23 cellular contexts compared by ENCODE assay signal in genomic region chr5:95163079-95163478, GRCh38.
DNase-seq lines count a peak whose midpoint lies in the region; ATAC-seq and TF ChIP-seq lines count a peak whose summit lies in the region.
"Had no signal": no experiment of that assay in that cellular context is flagged by ENCODE, and none has a peak within 500 bp of the region (broad histone marks: within the 10 kb centered on the region; RNA-seq: fewer than 3 reads in every experiment).

No MANE protein-coding gene starts in this region.

- ATAC-seq in activated naive CD4-positive, alpha-beta T cell treated with anti-CD3 and anti-CD28 coated beads, Interleukin-2, amount 50 U/mL, for 72 hours = no peak
- ATAC-seq in HG03196 (IDR thresholded peaks at IDR 0.05; ENCODE audit: unreplicated experiment) = no peak
- ATAC-seq: GM23338; naive thymus-derived CD4-positive, alpha-beta T cell; T-cell had no signal

- DNase-seq in NCI-H2107 treated with DMSO at 0.1 percent for 48 hours (lab: John Stamatoyannopoulos, UW; ENCODE audit: unreplicated experiment) = peak; percentile 43
- DNase-seq in NCI-H2107 (lab: John Stamatoyannopoulos, UW) = no peak
- peak; percentile 65 for DNase-seq in NCI-H1092 treated with DMSO at 0.1 percent for 48 hours (lab: John Stamatoyannopoulos, UW)
- peak; percentile 23 for DNase-seq in NCI-H446 treated with DMSO at 0.1 percent for 48 hours (lab: John Stamatoyannopoulos, UW)
- no peak for DNase-seq in neural progenitor cell (ENCODE audit: low spot score)
- no peak for DNase-seq in GM20000 (ENCODE audit: low spot score)
- no peak for DNase-seq in activated naive CD4-positive, alpha-beta T cell treated with anti-CD3 and anti-CD28 coated beads, Interleukin-2, amount 50 U/mL, for 72 hours (ENCODE audit: low spot score in 2 of 2)
- DNase-seq: activated CD4-positive, alpha-beta T cell treated with anti-CD3 and anti-CD28 coated beads for 48 hours; EL; head of caudate nucleus; mesendoderm; naive thymus-derived CD4-positive, alpha-beta T cell; Peyer's patch; T-cell; thyroid gland had no signal

- H3K9me3 ChIP-seq in neural progenitor cell (ENCODE audit: low read depth) = no peaks in the 10 kb centered on the region
- H3K9me3 ChIP-seq: Peyer's patch, right atrium auricular region, thyroid gland had no signal

- no peaks in the 10 kb centered on the region for H3K79me2 ChIP-seq in neural progenitor cell (ENCODE audit: low read depth)

- H3K9ac ChIP-seq in neural progenitor cell = no peak overlapping the region

- H3K27ac Mint-ChIP-seq in neural progenitor cell = peak overlapping the region; percentile 51
- H3K27ac Mint-ChIP-seq in activated naive CD4-positive, alpha-beta T cell treated with anti-CD3 and anti-CD28 coated beads, Interleukin-2, amount 50 U/mL, for 72 hours = no peak overlapping the region
- H3K27ac Mint-ChIP-seq: activated naive CD4-positive, alpha-beta T cell treated with anti-CD3 and anti-CD28 coated beads, Interleukin-2, amount 50 U/mL, for 24 hours; activated T-helper 1 cell treated with anti-CD3 and anti-CD28 coated beads, Interleukin-12 subunit alpha, Interleukin-12 subunit beta, Interleukin-2, Interleukin-4 antibody, amounts not matched to agents 30 ng/mL and 10 ng/mL and 1 ng/mL, durations not matched to agents 14 hours and 24 hours and 36 hours; B cell; GM23338; naive thymus-derived CD4-positive, alpha-beta T cell; T-cell had no signal

- H3K36me3 Mint-ChIP-seq in neural progenitor cell = no peaks in the 10 kb centered on the region
- H3K36me3 Mint-ChIP-seq in activated naive CD4-positive, alpha-beta T cell treated with anti-CD3 and anti-CD28 coated beads, Interleukin-2, amount 50 U/mL, for 72 hours = no peaks in the 10 kb centered on the region
- H3K36me3 Mint-ChIP-seq: activated naive CD4-positive, alpha-beta T cell treated with anti-CD3 and anti-CD28 coated beads, Interleukin-2, amount 50 U/mL, for 24 hours; naive thymus-derived CD4-positive, alpha-beta T cell; T-cell had no signal

- H3K27me3 ChIP-seq in neural progenitor cell = no peaks in the 10 kb centered on the region
- H3K27me3 ChIP-seq: Peyer's patch, right atrium auricular region, thyroid gland had no signal

- no peak overlapping the region for H3K4me2 ChIP-seq in neural progenitor cell
- H3K4me2 ChIP-seq: GM23338 had no signal

- no peak overlapping the region for H3K4me3 Mint-ChIP-seq in neural progenitor cell
- H3K4me3 Mint-ChIP-seq: activated naive CD4-positive, alpha-beta T cell treated with anti-CD3 and anti-CD28 coated beads, Interleukin-2, amount 50 U/mL, for 24 hours; activated T-helper 1 cell treated with anti-CD3 and anti-CD28 coated beads, Interleukin-12 subunit alpha, Interleukin-12 subunit beta, Interleukin-2, Interleukin-4 antibody, amounts not matched to agents 30 ng/mL and 10 ng/mL and 1 ng/mL, durations not matched to agents 14 hours and 24 hours and 36 hours; central memory CD8-positive, alpha-beta T cell; GM23338; naive thymus-derived CD4-positive, alpha-beta T cell; stimulated activated naive CD8-positive, alpha-beta T cell treated with anti-CD3 and anti-CD28 coated beads, Interleukin-15, Interleukin-2, amounts not matched to agents 100 ng/mL and 50 ng/mL, for 24 hours; T-cell had no signal

- TF ChIP-seq CTCF in neural progenitor cell (IDR thresholded peaks at IDR 0.05) (no peak), GM20000 (IDR thresholded peaks at IDR 0.05; ENCODE audit: extremely low read depth, missing control alignments) (no peak)

- no peak overlapping the region for H2AFZ ChIP-seq in neural progenitor cell (replicated peaks)
- H2AFZ ChIP-seq: GM23338 had no signal

- no peaks in the 10 kb centered on the region for H3K27me3 Mint-ChIP-seq in neural progenitor cell (ENCODE audit: insufficient read depth, low read depth)
- H3K27me3 Mint-ChIP-seq: B cell; central memory CD8-positive, alpha-beta T cell; stimulated activated naive CD8-positive, alpha-beta T cell treated with anti-CD3 and anti-CD28 coated beads, Interleukin-15, Interleukin-2, amounts not matched to agents 100 ng/mL and 50 ng/mL, for 24 hours; T-cell had no signal

- H3K9me3 Mint-ChIP-seq in neural progenitor cell = peaks cover 6% of the 10 kb centered on the region
- no peaks in the 10 kb centered on the region for H3K9me3 Mint-ChIP-seq in activated naive CD4-positive, alpha-beta T cell treated with anti-CD3 and anti-CD28 coated beads, Interleukin-2, amount 50 U/mL, for 72 hours
- H3K9me3 Mint-ChIP-seq: activated naive CD4-positive, alpha-beta T cell treated with anti-CD3 and anti-CD28 coated beads, Interleukin-2, amount 50 U/mL, for 24 hours; activated T-helper 1 cell treated with anti-CD3 and anti-CD28 coated beads, Interleukin-12 subunit alpha, Interleukin-12 subunit beta, Interleukin-2, Interleukin-4 antibody, amounts not matched to agents 30 ng/mL and 10 ng/mL and 1 ng/mL, durations not matched to agents 14 hours and 24 hours and 36 hours; stimulated activated naive CD8-positive, alpha-beta T cell treated with anti-CD3 and anti-CD28 coated beads, Interleukin-15, Interleukin-2, amounts not matched to agents 100 ng/mL and 50 ng/mL, for 24 hours; T-cell had no signal

- no peak overlapping the region for H3K27ac ChIP-seq in neural progenitor cell
- H3K27ac ChIP-seq: Peyer's patch, right atrium auricular region, thyroid gland had no signal

- peaks cover 13% of the 10 kb centered on the region for H3K4me1 Mint-ChIP-seq in neural progenitor cell
- H3K4me1 Mint-ChIP-seq: activated naive CD4-positive, alpha-beta T cell treated with anti-CD3 and anti-CD28 coated beads, Interleukin-2, amount 50 U/mL, for 24 hours; central memory CD8-positive, alpha-beta T cell had no signal

- H3K4me3 ChIP-seq in neural progenitor cell = no peak overlapping the region
- H3K4me3 ChIP-seq: GM23338, Peyer's patch, right atrium auricular region, thyroid gland had no signal

- H3K36me3 ChIP-seq in neural progenitor cell = no peaks in the 10 kb centered on the region
- H3K36me3 ChIP-seq: Peyer's patch, right atrium auricular region, thyroid gland had no signal

- no peaks in the 10 kb centered on the region for H3K4me1 ChIP-seq in neural progenitor cell
- H3K4me1 ChIP-seq: Peyer's patch, right atrium auricular region, thyroid gland had no signal

- no peaks in the 10 kb centered on the region for H3F3A ChIP-seq in neural progenitor cell (ENCODE audit: low read depth)

- H4K20me1 ChIP-seq in neural progenitor cell (ENCODE audit: low read depth) = no peaks in the 10 kb centered on the region

Comparison
In these comparisons a context has a peak if more than half of its experiments do, and no peak if none do; other contexts are left out.
1. DNase-seq: peak in NCI-H2107 treated with DMSO at 0.1 percent for 48 hours (single experiment), NCI-H1092 treated with DMSO at 0.1 percent for 48 hours (single experiment) and NCI-H446 treated with DMSO at 0.1 percent for 48 hours (single experiment); none in NCI-H2107 (single experiment), neural progenitor cell (single experiment), GM20000 (single experiment) and activated naive CD4-positive, alpha-beta T cell treated with anti-CD3 and anti-CD28 coated beads, Interleukin-2, amount 50 U/mL, for 72 hours (0 of 2).